In the genomic region with DNA sequence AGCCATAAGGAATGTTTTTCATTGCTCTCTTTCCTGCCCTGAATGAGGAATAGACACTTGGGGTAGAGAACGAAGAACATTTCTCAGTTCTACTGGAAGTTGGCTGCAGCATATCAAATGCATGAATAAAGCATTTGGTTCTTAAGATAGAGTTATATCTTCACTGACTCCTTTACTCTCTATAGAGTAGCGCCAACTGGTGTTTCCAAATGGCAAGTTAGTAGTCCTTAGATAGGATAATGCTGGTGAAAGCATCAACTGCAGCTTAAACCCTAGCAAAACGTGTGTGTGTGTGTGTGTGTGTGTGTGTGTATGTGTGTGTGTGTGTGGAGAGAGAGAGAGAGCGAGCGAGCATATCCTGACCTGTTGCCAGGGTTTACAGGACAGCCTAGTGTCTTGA, we compare ENCODE assay signal across 21 cellular contexts.
DNase-seq lines count a peak whose midpoint lies in the region; FAIRE-seq and TF ChIP-seq lines count a peak whose summit lies in the region.
"Had no signal": no experiment of that assay in that cellular context is flagged by ENCODE, and none has a peak within 500 bp of the region (broad histone marks: within the 10 kb centered on the region; RNA-seq: fewer than 3 reads in every experiment).

No MANE protein-coding gene starts in this region.

- no peak overlapping the region for H3K4me3 ChIP-seq in bronchial epithelial cell (ENCODE audit: low read depth, low read length)
- no peak overlapping the region for H3K4me3 ChIP-seq in effector memory CD4-positive, alpha-beta T cell (ENCODE audit: insufficient read depth, low read depth, low read length, poor library complexity, severe bottlenecking)
- H3K4me3 ChIP-seq: body of pancreas, MG63, right atrium auricular region had no signal

- H3K27me3 ChIP-seq in bronchial epithelial cell (ENCODE audit: control insufficient read depth, insufficient read depth, low read length): no peaks in the 10 kb centered on the region
- H3K27me3 ChIP-seq in effector memory CD4-positive, alpha-beta T cell (replicated peaks; ENCODE audit: control insufficient read depth, insufficient read depth, low read length, poor library complexity, severe bottlenecking): no peaks in the 10 kb centered on the region
- H3K27me3 ChIP-seq: body of pancreas, MG63, right atrium auricular region had no signal

- intact Hi-C loops in posterior cingulate gyrus (cut with DNase I): no loop called here

- DNase-seq in COLO829 (ENCODE audit: low spot score): peak; percentile 7
- peak; percentile 33 for DNase-seq in LHCN-M2 (ENCODE audit: low read depth)
- peak; percentile 15 for DNase-seq in bronchial epithelial cell (ENCODE audit: low read depth)
- DNase-seq in iris pigment epithelial cell (ENCODE audit: low read depth): peak; percentile 1
- no peak for DNase-seq in SW480 (ENCODE audit: low spot score)
- DNase-seq in posterior cingulate gyrus: no peak
- DNase-seq in NCI-H1930 (lab: John Stamatoyannopoulos, UW): no peak
- DNase-seq in effector memory CD4-positive, alpha-beta T cell: no peak
- DNase-seq: activated CD8-positive, alpha-beta memory T cell treated with anti-CD3 and anti-CD28 coated beads for 24 hours; activated naive CD8-positive, alpha-beta T cell treated with anti-CD3 and anti-CD28 coated beads for 36 hours; AML-193; body of pancreas; COR-L47; EL; erythroblast; MG63; NCI-H146; NCI-H69; occipital lobe had no signal

- H3K9me3 ChIP-seq in effector memory CD4-positive, alpha-beta T cell (ENCODE audit: control insufficient read depth, low read length): no peaks in the 10 kb centered on the region
- H3K9me3 ChIP-seq: body of pancreas, MG63, right atrium auricular region had no signal

- no peak for FAIRE-seq in bronchial epithelial cell (lab: Jason Lieb, UNC)
- FAIRE-seq: H54 had no signal

- no peaks in the 10 kb centered on the region for H3K4me1 ChIP-seq in effector memory CD4-positive, alpha-beta T cell (ENCODE audit: control insufficient read depth, insufficient read depth, low read length, poor library complexity, severe bottlenecking)
- H3K4me1 ChIP-seq: body of pancreas, right atrium auricular region had no signal

- H3K36me3 ChIP-seq in bronchial epithelial cell (ENCODE audit: control insufficient read depth, insufficient read depth, low read length): no peaks in the 10 kb centered on the region
- H3K36me3 ChIP-seq in effector memory CD4-positive, alpha-beta T cell (ENCODE audit: control insufficient read depth, insufficient read depth, low read length): no peaks in the 10 kb centered on the region
- H3K36me3 ChIP-seq: MG63, right atrium auricular region had no signal

- peak; percentile 28 for TF ChIP-seq CTCF in bronchial epithelial cell (IDR thresholded peaks at IDR 0.05; ENCODE audit: insufficient read depth, low read length, severe bottlenecking)

- no peak overlapping the region for H3K27ac ChIP-seq in effector memory CD4-positive, alpha-beta T cell (ENCODE audit: insufficient read depth, low read length, poor library complexity, severe bottlenecking)
- H3K27ac ChIP-seq: body of pancreas, right atrium auricular region had no signal

Comparison
In these comparisons a context has a peak if more than half of its experiments do, and no peak if none do; other contexts are left out.
1. DNase-seq: peak in COLO829 (single experiment), LHCN-M2 (single experiment), bronchial epithelial cell (single experiment) and iris pigment epithelial cell (single experiment); none in SW480 (single experiment), posterior cingulate gyrus (0 of 10), NCI-H1930 (0 of 2) and effector memory CD4-positive, alpha-beta T cell (0 of 3).